Comparison of ENCODE assay signal across 8 cellular contexts in the genomic region with DNA sequence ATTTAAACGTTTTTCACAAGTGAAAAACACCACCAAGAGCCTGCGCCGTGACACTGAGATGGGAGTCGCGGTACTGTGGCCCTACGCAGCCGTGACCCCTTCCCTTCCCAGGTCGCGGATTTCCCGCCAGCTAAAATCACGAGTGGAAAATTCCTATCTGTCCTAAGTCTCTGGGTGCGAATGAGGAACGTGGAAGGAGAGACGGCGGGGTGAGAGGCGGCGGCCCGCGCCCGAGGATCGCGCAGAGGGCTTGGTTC. TPM values are rescaled to one million over a fixed set of nuclear protein-coding genes. Genes with fewer than 3 reads are reported as not detected.
DNase-seq lines count a peak whose midpoint lies in the region; ATAC-seq and TF ChIP-seq lines count a peak whose summit lies in the region.

No MANE protein-coding gene starts in this region.

- H3K9me3 ChIP-seq in left lung (no peaks in the 10 kb centered on the region), thymus (ENCODE audit: control insufficient read depth) (no peaks in the 10 kb centered on the region)

- in situ Hi-C loops in astrocyte of the cerebellum (cut with HindIII; ENCODE audit: low sequenced_read_pairs) = no loop called here

- peak overlapping the region; percentile 85 for H3K4me3 Mint-ChIP-seq in stimulated activated naive CD8-positive, alpha-beta T cell treated with anti-CD3 and anti-CD28 coated beads, Interleukin-15, Interleukin-2, amounts not matched to agents 100 ng/mL and 50 ng/mL, for 24 hours

- peak overlapping the region; percentile 99 for H3K27ac Mint-ChIP-seq in stimulated activated naive CD8-positive, alpha-beta T cell treated with anti-CD3 and anti-CD28 coated beads, Interleukin-15, Interleukin-2, amounts not matched to agents 100 ng/mL and 50 ng/mL, for 24 hours

- WGBS in thymus = under 1% methylated on average over 22 of the region's 22 CpGs

- no peak for DNase-seq in stimulated activated naive CD8-positive, alpha-beta T cell treated with anti-CD3 and anti-CD28 coated beads, Interleukin-15, Interleukin-2, amounts not matched to agents 100 U/mL and 50 U/mL, for 24 hours
- no peak for DNase-seq in astrocyte of the cerebellum (ENCODE audit: low read depth)
- DNase-seq in left lung = peak in 1 of 2 donors; percentile 46
- no peak for DNase-seq in DMS153 (lab: John Stamatoyannopoulos, UW)

- H3K4me3 ChIP-seq in astrocyte of the cerebellum (ENCODE audit: low read depth, low read length) = peak overlapping the region; percentile 75
- H3K4me3 ChIP-seq in left lung = peak overlapping the region; percentile 60 to 71
- peak overlapping the region; percentile 87 for H3K4me3 ChIP-seq in thymus (ENCODE audit: low read length)

- H3K27ac ChIP-seq in left lung (peak overlapping the region; percentile 94 to 98), thymus (ENCODE audit: low read depth) (peak overlapping the region; percentile 99)

- H3K4me1 ChIP-seq in left lung = peaks cover 22 to 40% of the 10 kb centered on the region in 2 donors
- H3K4me1 ChIP-seq in thymus (ENCODE audit: control insufficient read depth, insufficient read depth, low read length) = no peaks in the 10 kb centered on the region

- ATAC-seq in stimulated activated naive CD8-positive, alpha-beta T cell treated with anti-CD3 and anti-CD28 coated beads, Interleukin-15, Interleukin-2, amounts not matched to agents 100 U/mL and 50 U/mL, for 24 hours = no peak
- peak; percentile 11 for ATAC-seq in HG03354 (IDR thresholded peaks at IDR 0.05; ENCODE audit: poor library complexity, severe bottlenecking, unreplicated experiment)
- peak; percentile 35 for ATAC-seq in left lung
- no peak for ATAC-seq in HG03565 (IDR thresholded peaks at IDR 0.05; ENCODE audit: unreplicated experiment)

- peaks cover 3% of the 10 kb centered on the region for H3K9me3 Mint-ChIP-seq in stimulated activated naive CD8-positive, alpha-beta T cell treated with anti-CD3 and anti-CD28 coated beads, Interleukin-15, Interleukin-2, amounts not matched to agents 100 ng/mL and 50 ng/mL, for 24 hours

- H3K36me3 Mint-ChIP-seq in stimulated activated naive CD8-positive, alpha-beta T cell treated with anti-CD3 and anti-CD28 coated beads, Interleukin-15, Interleukin-2, amounts not matched to agents 100 ng/mL and 50 ng/mL, for 24 hours (ENCODE audit: low read depth) = peaks cover 13% of the 10 kb centered on the region

- H3K36me3 ChIP-seq in left lung (no peaks in the 10 kb centered on the region), thymus (ENCODE audit: control insufficient read depth, insufficient read depth) (no peaks in the 10 kb centered on the region)

- H3K27me3 ChIP-seq in left lung (no peaks in the 10 kb centered on the region), thymus (ENCODE audit: control insufficient read depth, insufficient read depth) (no peaks in the 10 kb centered on the region)

- peaks cover 8% of the 10 kb centered on the region for H3K27me3 Mint-ChIP-seq in stimulated activated naive CD8-positive, alpha-beta T cell treated with anti-CD3 and anti-CD28 coated beads, Interleukin-15, Interleukin-2, amounts not matched to agents 100 ng/mL and 50 ng/mL, for 24 hours

- TF ChIP-seq CTCF in astrocyte of the cerebellum (IDR thresholded peaks at IDR 0.05; ENCODE audit: low read depth, low read length, missing control alignments) = no peak
- TF ChIP-seq CTCF in left lung (IDR thresholded peaks at IDR 0.05) = no peak

- peaks cover 64% of the 10 kb centered on the region for H3K4me1 Mint-ChIP-seq in stimulated activated naive CD8-positive, alpha-beta T cell treated with anti-CD3 and anti-CD28 coated beads, Interleukin-15, Interleukin-2, amounts not matched to agents 100 ng/mL and 50 ng/mL, for 24 hours (ENCODE audit: low read depth)

- intact Hi-C loops in left lung (cut with DNase I) = no loop called here

RNA-seq across cellular contexts. Expression of gene TTC32, which starts 0.7 kb away (rescaled TPM):
- total RNA-seq in left lung = 1 to 10 TPM; 6.6 to 9.3 TPM
- 93.2 TPM for polyA plus RNA-seq in thymus

Comparison
In these comparisons a context has a peak if more than half of its experiments do, and no peak if none do; other contexts are left out.
1. ATAC-seq: peak in HG03354 (single experiment) and left lung (single experiment); none in stimulated activated naive CD8-positive, alpha-beta T cell treated with anti-CD3 and anti-CD28 coated beads, Interleukin-15, Interleukin-2, amounts not matched to agents 100 U/mL and 50 U/mL, for 24 hours (single experiment) and HG03565 (single experiment).
2. Peak in every context shown above with its lines, with median percentiles within 50 percentile points of each other: H3K4me3 ChIP-seq.